23 cellular contexts compared by ENCODE assay signal in genomic region chr1:7012461-7012924, GRCh38.
"Had no signal": no experiment of that assay in that cellular context is flagged by ENCODE, and none has a peak within 500 bp of the region (broad histone marks: within the 10 kb centered on the region; RNA-seq: fewer than 3 reads in every experiment).

No MANE protein-coding gene starts in this region.

- DNase-seq: cerebellar nuclear complex; effector CD4-positive, alpha-beta T cell; heart left ventricle; hypothalamus; left lung; lower lobe of right lung; midbrain; naive B cell; occipital lobe; right lobe of liver; stimulated activated CD4-positive, alpha-beta T cell treated with anti-CD3 and anti-CD28 coated beads, Interleukin-4, amount 100 ng/mL, for 1 hour; stimulated activated CD8-positive, alpha-beta memory T cell treated with anti-CD3 and anti-CD28 coated beads, Interleukin-4, amount 100 ng/mL, for 48 hours; stomach; substantia nigra; transverse colon had no signal

- H3K9ac ChIP-seq: parathyroid adenoma had no signal

- H3K9me3 ChIP-seq: heart left ventricle, left lung, lower lobe of right lung, prostate gland, right lobe of liver, stomach, thoracic aorta, transverse colon had no signal

- H3K9me3 Mint-ChIP-seq: dendritic cell treated with granulocyte-macrophage colony-stimulating factor and Interleukin-4, amounts not matched to agents 40 ng/mL and 50 ng/mL, for 4 days; memory B cell; naive B cell; nephron; stimulated activated effector memory CD8-positive, alpha-beta T cell treated with anti-CD3 and anti-CD28 coated beads, Interleukin-12 subunit alpha, Interleukin-12 subunit beta, amount 100 ng/mL, for 72 hours had no signal

- ATAC-seq: esophagus mucosa; heart left ventricle; left lung; lower lobe of right lung; right lobe of liver; stimulated activated effector memory CD8-positive, alpha-beta T cell treated with anti-CD3 and anti-CD28 coated beads, Interleukin-12 subunit alpha, Interleukin-12 subunit beta, amount 100 ng/mL, for 72 hours had no signal

- H3K4me3 Mint-ChIP-seq: dendritic cell treated with granulocyte-macrophage colony-stimulating factor and Interleukin-4, amounts not matched to agents 40 ng/mL and 50 ng/mL, for 4 days; memory B cell; nephron; stimulated activated effector memory CD8-positive, alpha-beta T cell treated with anti-CD3 and anti-CD28 coated beads, Interleukin-12 subunit alpha, Interleukin-12 subunit beta, amount 100 ng/mL, for 72 hours had no signal

- H3K4me3 ChIP-seq: heart left ventricle, left lung, lower lobe of right lung, prostate gland, right lobe of liver, stomach, thoracic aorta, transverse colon had no signal

- H3K27me3 Mint-ChIP-seq: dendritic cell treated with granulocyte-macrophage colony-stimulating factor and Interleukin-4, amounts not matched to agents 40 ng/mL and 50 ng/mL, for 4 days had no signal

- H3K36me3 ChIP-seq: heart left ventricle, left lung, lower lobe of right lung, prostate gland, right lobe of liver, stomach, thoracic aorta, transverse colon had no signal

- H3K4me1 ChIP-seq: left lung, lower lobe of right lung, parathyroid adenoma, prostate gland, right lobe of liver, stomach, transverse colon had no signal

- H3K4me1 Mint-ChIP-seq: memory B cell; stimulated activated effector memory CD8-positive, alpha-beta T cell treated with anti-CD3 and anti-CD28 coated beads, Interleukin-12 subunit alpha, Interleukin-12 subunit beta, amount 100 ng/mL, for 72 hours had no signal

- H3K27me3 ChIP-seq: heart left ventricle, left lung, right lobe of liver, transverse colon had no signal

- H3K36me3 Mint-ChIP-seq: memory B cell; naive B cell; stimulated activated effector memory CD8-positive, alpha-beta T cell treated with anti-CD3 and anti-CD28 coated beads, Interleukin-12 subunit alpha, Interleukin-12 subunit beta, amount 100 ng/mL, for 72 hours had no signal

- H3K27ac ChIP-seq: left lung, lower lobe of right lung, parathyroid adenoma, prostate gland, right lobe of liver, stomach, thoracic aorta, transverse colon had no signal

- H3K27ac Mint-ChIP-seq: dendritic cell treated with granulocyte-macrophage colony-stimulating factor and Interleukin-4, amounts not matched to agents 40 ng/mL and 50 ng/mL, for 4 days; memory B cell; naive B cell; nephron; stimulated activated effector memory CD8-positive, alpha-beta T cell treated with anti-CD3 and anti-CD28 coated beads, Interleukin-12 subunit alpha, Interleukin-12 subunit beta, amount 100 ng/mL, for 72 hours had no signal
